In the genomic region with DNA sequence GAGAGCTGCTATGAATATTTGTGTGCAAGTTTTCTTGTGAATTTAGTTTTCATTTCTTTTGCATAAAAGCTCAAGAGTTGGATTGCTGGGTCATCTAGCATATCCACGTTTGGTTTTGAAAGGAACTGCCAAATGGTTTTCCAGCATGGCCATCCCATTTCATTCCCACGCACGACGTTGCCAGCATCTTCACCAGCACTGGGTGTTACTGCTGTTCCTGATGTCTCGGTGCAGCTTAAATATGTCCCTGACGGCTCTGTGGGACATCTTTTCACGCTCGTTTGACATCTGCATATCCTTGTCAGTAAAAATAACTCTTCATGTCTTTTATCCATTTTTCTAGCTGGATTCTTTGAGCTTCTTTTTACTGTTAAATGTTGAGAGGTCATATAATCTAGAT, we compare ENCODE assay signal across 29 cellular contexts.
"Had no signal": no experiment of that assay in that cellular context is flagged by ENCODE, and none has a peak within 500 bp of the region (broad histone marks: within the 10 kb centered on the region; RNA-seq: fewer than 3 reads in every experiment).

No MANE protein-coding gene starts in this region.

- H3K4me1 ChIP-seq: lower lobe of right lung, neural progenitor cell, right atrium auricular region, tibial nerve, uterus had no signal

- H3K9me3 ChIP-seq: lower lobe of right lung, neutrophil, ovary, uterus had no signal

- H3K36me3 ChIP-seq: ovary, uterus had no signal

- H3K27me3 Mint-ChIP-seq: naive B cell; progenitor cell of endocrine pancreas; stimulated activated naive CD8-positive, alpha-beta T cell treated with anti-CD3 and anti-CD28 coated beads, Interleukin-15, Interleukin-2, amounts not matched to agents 100 ng/mL and 50 ng/mL, for 24 hours; type B pancreatic cell had no signal

- H3K27ac ChIP-seq: heart right ventricle, hepatocyte, lower lobe of right lung, neural progenitor cell, neutrophil, ovary, right atrium auricular region, tibial nerve had no signal

- H3K4me3 Mint-ChIP-seq: mesothelial cell of epicardium; naive B cell; natural killer cell; nephron progenitor cell; neural progenitor cell; stimulated activated effector memory CD8-positive, alpha-beta T cell treated with anti-CD3 and anti-CD28 coated beads, Interleukin-12 subunit alpha, Interleukin-12 subunit beta, amount 100 ng/mL, for 72 hours; stimulated activated naive CD8-positive, alpha-beta T cell treated with anti-CD3 and anti-CD28 coated beads, Interleukin-15, Interleukin-2, amounts not matched to agents 100 ng/mL and 50 ng/mL, for 24 hours; type B pancreatic cell had no signal

- H3K27ac Mint-ChIP-seq: mesothelial cell of epicardium; natural killer cell; neural progenitor cell; progenitor cell of endocrine pancreas; stimulated activated effector memory CD8-positive, alpha-beta T cell treated with anti-CD3 and anti-CD28 coated beads, Interleukin-12 subunit alpha, Interleukin-12 subunit beta, amount 100 ng/mL, for 72 hours; stimulated activated naive CD8-positive, alpha-beta T cell treated with anti-CD3 and anti-CD28 coated beads, Interleukin-15, Interleukin-2, amounts not matched to agents 100 ng/mL and 50 ng/mL, for 24 hours; type B pancreatic cell had no signal

- H3K4me1 Mint-ChIP-seq: mesothelial cell of epicardium; natural killer cell; neural progenitor cell; stimulated activated effector memory CD8-positive, alpha-beta T cell treated with anti-CD3 and anti-CD28 coated beads, Interleukin-12 subunit alpha, Interleukin-12 subunit beta, amount 100 ng/mL, for 72 hours had no signal

- H3K36me3 Mint-ChIP-seq: natural killer cell had no signal

- H3K4me3 ChIP-seq: heart right ventricle, hepatocyte, lower lobe of right lung, neural progenitor cell, ovary, right atrium auricular region, spleen, tibial nerve, uterus had no signal

- H3K9me3 Mint-ChIP-seq: natural killer cell; stimulated activated effector memory CD8-positive, alpha-beta T cell treated with anti-CD3 and anti-CD28 coated beads, Interleukin-12 subunit alpha, Interleukin-12 subunit beta, amount 100 ng/mL, for 72 hours; stimulated activated naive CD8-positive, alpha-beta T cell treated with anti-CD3 and anti-CD28 coated beads, Interleukin-15, Interleukin-2, amounts not matched to agents 100 ng/mL and 50 ng/mL, for 24 hours; type B pancreatic cell had no signal

- DNase-seq: heart right ventricle; kidney glomerular epithelial cell; left cardiac atrium; lower lobe of right lung; mammary epithelial cell; mesenchymal stem cell; naive B cell; natural killer cell; nephron progenitor cell; occipital lobe; ovary; small intestine; spleen; stimulated activated CD4-positive, alpha-beta T cell treated with anti-CD3 and anti-CD28 coated beads, Interleukin-4, amount 100 ng/mL, for 24 hours; stimulated activated naive CD4-positive, alpha-beta T cell; substantia nigra; uterus had no signal

- ATAC-seq: heart right ventricle; left cardiac atrium; left lobe of liver; lower lobe of right lung; natural killer cell; sciatic nerve; stimulated activated effector memory CD8-positive, alpha-beta T cell treated with anti-CD3 and anti-CD28 coated beads, Interleukin-12 subunit alpha, Interleukin-12 subunit beta, amount 100 ng/mL, for 72 hours had no signal
